Comparison of ENCODE assay signal across 10 cellular contexts in genomic region chr2:84940088-84940470, GRCh38. TPM values are rescaled to one million over a fixed set of nuclear protein-coding genes. Genes with fewer than 3 reads are reported as not detected.
DNase-seq lines count a peak whose midpoint lies in the region; ATAC-seq and TF ChIP-seq lines count a peak whose summit lies in the region.
"Had no signal": no experiment of that assay in that cellular context is flagged by ENCODE, and none has a peak within 500 bp of the region (broad histone marks: within the 10 kb centered on the region; RNA-seq: fewer than 3 reads in every experiment).

No MANE protein-coding gene starts in this region.

- no peaks in the 10 kb centered on the region for H3K9me3 Mint-ChIP-seq in activated T-cell treated with anti-CD3 and anti-CD28 coated beads, Interleukin-2, amount 50 U/mL, for 4 hours
- H3K9me3 Mint-ChIP-seq in activated naive CD8-positive, alpha-beta T cell (ENCODE audit: low read depth): no peaks in the 10 kb centered on the region
- H3K9me3 Mint-ChIP-seq in Caco-2 (ENCODE audit: unreplicated experiment): no peaks in the 10 kb centered on the region

- no peaks in the 10 kb centered on the region for H3K27me3 Mint-ChIP-seq in activated T-cell treated with anti-CD3 and anti-CD28 coated beads, Interleukin-2, amount 50 U/mL, for 4 hours (ENCODE audit: low read depth)
- no peaks in the 10 kb centered on the region for H3K27me3 Mint-ChIP-seq in activated naive CD8-positive, alpha-beta T cell
- no peaks in the 10 kb centered on the region for H3K27me3 Mint-ChIP-seq in Caco-2 (ENCODE audit: insufficient read depth, unreplicated experiment)

- no peak for TF ChIP-seq POLR2A in stomach (IDR thresholded peaks at IDR 0.05)

- ATAC-seq in activated T-cell treated with anti-CD3 and anti-CD28 coated beads, Interleukin-2, amount 50 U/mL, for 4 hours: no peak
- peak; percentile 0 for ATAC-seq in HG03039 (IDR thresholded peaks at IDR 0.05; ENCODE audit: unreplicated experiment)

- peak overlapping the region; percentile 100 for H3K27ac Mint-ChIP-seq in activated naive CD8-positive, alpha-beta T cell
- H3K27ac Mint-ChIP-seq in Caco-2 (ENCODE audit: unreplicated experiment): no peak overlapping the region

- no peak for TF ChIP-seq EP300 in stomach (IDR thresholded peaks at IDR 0.05)

- POLR2A ChIA-PET in Caco-2 (lab: Charles Lee): no interaction called here

- H3K27ac ChIP-seq in stomach: peak overlapping the region; percentile 43 to 86 (median 78)
- H3K27ac ChIP-seq: ascending aorta had no signal

- TF ChIP-seq CTCF in stomach (IDR thresholded peaks at IDR 0.05) (no peak), Caco-2 (IDR thresholded peaks at IDR 0.05; ENCODE audit: insufficient read depth in 1 of 2, low read depth in 1 of 2, low read length in 1 of 2, severe bottlenecking in 1 of 2, unreplicated experiment in 1 of 2) (no peak)

- WGBS in stomach, 5 donors: 56 to 69% (median 62%) methylated on average over 3 of the region's 3 CpGs

- H3K4me1 ChIP-seq in stomach: peaks cover 0 to 18% (median 9%) of the 10 kb centered on the region in 4 donors
- H3K4me1 ChIP-seq in Caco-2: peaks cover 7% of the 10 kb centered on the region
- H3K4me1 ChIP-seq: ascending aorta had no signal

- H3K4me1 Mint-ChIP-seq in activated T-cell treated with anti-CD3 and anti-CD28 coated beads, Interleukin-2, amount 50 U/mL, for 4 hours (ENCODE audit: low read depth): peaks cover 59% of the 10 kb centered on the region
- peaks cover 67% of the 10 kb centered on the region for H3K4me1 Mint-ChIP-seq in activated naive CD8-positive, alpha-beta T cell (ENCODE audit: low read depth)
- peaks cover 9% of the 10 kb centered on the region for H3K4me1 Mint-ChIP-seq in Caco-2 (ENCODE audit: low read depth, unreplicated experiment)

- peak overlapping the region; percentile 71 for H3K4me3 Mint-ChIP-seq in activated T-cell treated with anti-CD3 and anti-CD28 coated beads, Interleukin-2, amount 50 U/mL, for 4 hours
- peak overlapping the region; percentile 83 for H3K4me3 Mint-ChIP-seq in activated naive CD8-positive, alpha-beta T cell
- no peak overlapping the region for H3K4me3 Mint-ChIP-seq in Caco-2 (ENCODE audit: unreplicated experiment)

- CTCF ChIA-PET in Caco-2 (lab: Charles Lee): interaction anchor here (1.4 kb wide), 1 partner anchor 14 kb away, joined by 5 read pairs; no protein-coding TSS in a partner anchor

- H3K4me3 ChIP-seq in stomach (peak overlapping the region in 3 of 4 donors; percentile 0 to 19 (median 4)), Caco-2 (ENCODE audit: low read depth, low read length) (no peak overlapping the region)

- intact Hi-C loops in stomach (cut with DNase I; ENCODE audit: low total_unique reads) (no loop called here), Caco-2 (cut with micrococcal nuclease; ENCODE audit: unreplicated experiment) (no loop called here)

- H3K36me3 ChIP-seq in stomach: no peaks in the 10 kb centered on the region
- no peaks in the 10 kb centered on the region for H3K36me3 ChIP-seq in Caco-2 (ENCODE audit: control insufficient read depth, insufficient read depth, low read length)
- H3K36me3 ChIP-seq: ascending aorta had no signal

- H3K27me3 ChIP-seq in stomach (no peaks in the 10 kb centered on the region), Caco-2 (replicated peaks; ENCODE audit: control insufficient read depth, insufficient read depth, low read length) (no peaks in the 10 kb centered on the region)
- H3K27me3 ChIP-seq: ascending aorta had no signal

- BruUV-seq in Caco-2 (replicated peaks; lab: Mats Ljungman, UMichigan): no TSS peak

- no peak for DNase-seq in activated T-cell treated with anti-CD3 and anti-CD28 coated beads, Interleukin-2, amount 50 U/mL, for 4 hours
- DNase-seq in activated T-cell treated with anti-CD3 and anti-CD28 coated beads for 4 hours (no peak), stomach (no peak), Caco-2 (no peak), HuH-7.5 (ENCODE audit: low spot score) (no peak), GF-D8 (lab: John Stamatoyannopoulos, UW) (no peak)
- DNase-seq: SK-N-SH had no signal

- H3K9me3 ChIP-seq in stomach (no peaks in the 10 kb centered on the region), Caco-2 (no peaks in the 10 kb centered on the region)
- H3K9me3 ChIP-seq: ascending aorta, SK-N-SH had no signal

- H3K36me3 Mint-ChIP-seq in activated T-cell treated with anti-CD3 and anti-CD28 coated beads, Interleukin-2, amount 50 U/mL, for 4 hours (ENCODE audit: insufficient read depth): peaks cover 4% of the 10 kb centered on the region
- peaks cover 6% of the 10 kb centered on the region for H3K36me3 Mint-ChIP-seq in activated naive CD8-positive, alpha-beta T cell
- no peaks in the 10 kb centered on the region for H3K36me3 Mint-ChIP-seq in Caco-2 (ENCODE audit: insufficient read depth, unreplicated experiment)

RNA-seq across cellular contexts. Expression of gene KCMF1, which starts 30.9 kb away (rescaled TPM):
- 100 to 1,000 TPM; 131 to 153 (median 137) TPM for total RNA-seq in activated T-cell treated with anti-CD3 and anti-CD28 coated beads, Interleukin-2, amount 50 U/mL, for 4 hours
- total RNA-seq in stomach: 10 to 100 TPM in 4 of 5 donors, 1 to 10 TPM in 1; 2.3 to 88.4 (median 47.5) TPM
- polyA plus RNA-seq in stomach: 10 to 100 TPM; 19.0 to 45.8 (median 31.2) TPM
- total RNA-seq in Caco-2 (2022): 81.5 and 83.4 TPM in 2 replicates

RNA-seq across cellular contexts. Expression of gene TMSB10, which starts 34.6 kb away (rescaled TPM):
- total RNA-seq in activated T-cell treated with anti-CD3 and anti-CD28 coated beads, Interleukin-2, amount 50 U/mL, for 4 hours: 1,000 to 10,000 TPM; 1,023 to 1,175 (median 1,139) TPM
- total RNA-seq in stomach (1,000 to 10,000 TPM in 3 of 5 donors, 100 to 1,000 TPM in 2; 504 to 5,821 (median 1,954) TPM), Caco-2 (2022) (1,258 and 1,458 TPM in 2 replicates)
- polyA plus RNA-seq in stomach: 1,000 to 10,000 TPM; 1,773 to 3,520 (median 2,373) TPM

RNA-seq across cellular contexts. Expression of gene TRABD2A, which starts 59.2 kb away (rescaled TPM):
- total RNA-seq in activated T-cell treated with anti-CD3 and anti-CD28 coated beads, Interleukin-2, amount 50 U/mL, for 4 hours: 10 to 100 TPM; 21.2 to 29.4 (median 22.2) TPM
- total RNA-seq in stomach (100 to 1,000 TPM in 1 of 5 donors, 10 to 100 TPM in 1, 1 to 10 TPM in 1, under 1 TPM in 2; 0.29 to 109 (median 1.3) TPM), Caco-2 (2022) (1.3 and 1.4 TPM in 2 replicates)
- polyA plus RNA-seq in stomach: under 1 TPM in 2 of 3 donors, not detected in 1; 0.48 to 0.50 TPM
